In the genomic region with DNA sequence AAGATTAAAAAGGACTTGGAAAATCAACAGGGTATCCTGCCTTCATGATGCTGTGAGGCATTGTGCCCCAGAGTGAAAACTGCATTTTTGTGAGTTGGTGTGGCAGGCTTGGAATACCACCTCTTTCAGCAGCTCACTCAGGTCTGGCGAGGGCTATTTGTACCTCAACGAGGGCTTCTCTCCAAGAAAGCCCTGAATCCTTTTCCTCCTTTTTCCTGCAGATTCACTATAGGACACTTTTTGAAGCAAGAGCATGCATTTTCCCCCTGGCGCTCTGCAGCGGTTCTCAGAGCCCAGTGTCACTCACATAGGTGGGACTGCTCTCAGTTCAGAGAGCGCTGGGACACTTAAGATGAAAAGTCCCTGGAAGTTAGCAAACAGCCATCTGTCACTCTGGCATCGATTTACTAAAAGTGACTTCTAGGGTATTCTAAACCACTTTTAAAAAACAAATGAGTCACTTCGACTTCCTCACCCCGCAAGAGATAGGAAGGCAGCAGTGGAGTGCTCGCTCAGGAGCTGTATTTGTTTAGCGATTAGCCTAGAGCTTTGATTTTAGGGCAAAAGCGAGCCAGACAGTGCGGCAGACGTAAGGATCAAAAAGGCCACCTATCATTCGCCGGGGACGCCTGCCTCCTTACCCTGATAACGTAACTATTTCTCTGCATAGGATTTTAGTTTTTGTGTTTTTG, we compare ENCODE assay signal across 1 cellular context.
TF ChIP-seq lines count a peak whose summit lies in the region.

No MANE protein-coding gene starts in this region.

TF ChIP-seq in HepG2, 621 proteins besides CTCF, POLR2A, EP300 and RAD21 (continued from another document and continues in another):
- TF ChIP-seq, protein P1, sequence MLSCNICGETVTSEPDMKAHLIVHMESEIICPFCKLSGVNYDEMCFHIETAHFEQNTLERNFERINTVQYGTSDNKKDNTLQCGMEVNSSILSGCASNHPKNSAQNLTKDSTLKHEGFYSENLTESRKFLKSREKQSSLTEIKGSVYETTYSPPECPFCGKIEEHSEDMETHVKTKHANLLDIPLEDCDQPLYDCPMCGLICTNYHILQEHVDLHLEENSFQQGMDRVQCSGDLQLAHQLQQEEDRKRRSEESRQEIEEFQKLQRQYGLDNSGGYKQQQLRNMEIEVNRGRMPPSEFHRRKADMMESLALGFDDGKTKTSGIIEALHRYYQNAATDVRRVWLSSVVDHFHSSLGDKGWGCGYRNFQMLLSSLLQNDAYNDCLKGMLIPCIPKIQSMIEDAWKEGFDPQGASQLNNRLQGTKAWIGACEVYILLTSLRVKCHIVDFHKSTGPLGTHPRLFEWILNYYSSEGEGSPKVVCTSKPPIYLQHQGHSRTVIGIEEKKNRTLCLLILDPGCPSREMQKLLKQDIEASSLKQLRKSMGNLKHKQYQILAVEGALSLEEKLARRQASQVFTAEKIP (CRISPR knock-in tag; IDR thresholded peaks at IDR 0.05; ENCODE audit: borderline replicate concordance): no peak
- TF ChIP-seq ZNF773 (CRISPR knock-in tag; IDR thresholded peaks at IDR 0.05; ENCODE audit: borderline replicate concordance) (no peak), PTBP1 (IDR thresholded peaks at IDR 0.05; ENCODE audit: low read depth, low read length, poor library complexity, severe bottlenecking) (no peak), ZC3H13 (CRISPR knock-in tag; IDR thresholded peaks at IDR 0.05) (peak; percentile 23; the same call in 1 of the 2 replicates), POLR2AphosphoS2 (IDR thresholded peaks at IDR 0.05; ENCODE audit: low read depth, low read length) (no peak), KAT8 (CRISPR knock-in tag; IDR thresholded peaks at IDR 0.05) (no peak), HCFC1 (IDR thresholded peaks at IDR 0.05; ENCODE audit: low read depth, low read length) (no peak), CHCHD3 (CRISPR knock-in tag; IDR thresholded peaks at IDR 0.05) (no peak), ZSCAN31 (CRISPR knock-in tag; IDR thresholded peaks at IDR 0.05; ENCODE audit: low read depth) (no peak), IKZF4 (CRISPR knock-in tag; IDR thresholded peaks at IDR 0.05; ENCODE audit: borderline replicate concordance, low read depth, not compliant biosample characterization) (no peak), ZMYM3 (CRISPR knock-in tag; IDR thresholded peaks at IDR 0.05) (peak; percentile 50), SCMH1 (CRISPR knock-in tag; IDR thresholded peaks at IDR 0.05; ENCODE audit: borderline replicate concordance) (no peak), ISX (CRISPR knock-in tag; conservative IDR thresholded peaks at IDR 0.05) (no peak), HNF4G (IDR thresholded peaks at IDR 0.05; ENCODE audit: borderline replicate concordance, low read depth, low read length) (peak; percentile 39; the same call in 1 of the 2 replicates), HNF4G (CRISPR knock-in tag; IDR thresholded peaks at IDR 0.05; ENCODE audit: borderline replicate concordance, low read depth) (no peak), ZNF589 (CRISPR knock-in tag; conservative IDR thresholded peaks at IDR 0.05) (no peak), ZNF546 (CRISPR knock-in tag; conservative IDR thresholded peaks at IDR 0.05) (no peak), ELF3 (CRISPR knock-in tag; IDR thresholded peaks at IDR 0.05) (peak; percentile 81), ZBTB7A (CRISPR knock-in tag; IDR thresholded peaks at IDR 0.05) (no peak), MTA3 (CRISPR knock-in tag; IDR thresholded peaks at IDR 0.05) (no peak), NR2F1 (CRISPR knock-in tag; IDR thresholded peaks at IDR 0.05) (peak; percentile 46 to 76; a peak in 3 of 4 replicates)
- TF ChIP-seq, protein P2, sequence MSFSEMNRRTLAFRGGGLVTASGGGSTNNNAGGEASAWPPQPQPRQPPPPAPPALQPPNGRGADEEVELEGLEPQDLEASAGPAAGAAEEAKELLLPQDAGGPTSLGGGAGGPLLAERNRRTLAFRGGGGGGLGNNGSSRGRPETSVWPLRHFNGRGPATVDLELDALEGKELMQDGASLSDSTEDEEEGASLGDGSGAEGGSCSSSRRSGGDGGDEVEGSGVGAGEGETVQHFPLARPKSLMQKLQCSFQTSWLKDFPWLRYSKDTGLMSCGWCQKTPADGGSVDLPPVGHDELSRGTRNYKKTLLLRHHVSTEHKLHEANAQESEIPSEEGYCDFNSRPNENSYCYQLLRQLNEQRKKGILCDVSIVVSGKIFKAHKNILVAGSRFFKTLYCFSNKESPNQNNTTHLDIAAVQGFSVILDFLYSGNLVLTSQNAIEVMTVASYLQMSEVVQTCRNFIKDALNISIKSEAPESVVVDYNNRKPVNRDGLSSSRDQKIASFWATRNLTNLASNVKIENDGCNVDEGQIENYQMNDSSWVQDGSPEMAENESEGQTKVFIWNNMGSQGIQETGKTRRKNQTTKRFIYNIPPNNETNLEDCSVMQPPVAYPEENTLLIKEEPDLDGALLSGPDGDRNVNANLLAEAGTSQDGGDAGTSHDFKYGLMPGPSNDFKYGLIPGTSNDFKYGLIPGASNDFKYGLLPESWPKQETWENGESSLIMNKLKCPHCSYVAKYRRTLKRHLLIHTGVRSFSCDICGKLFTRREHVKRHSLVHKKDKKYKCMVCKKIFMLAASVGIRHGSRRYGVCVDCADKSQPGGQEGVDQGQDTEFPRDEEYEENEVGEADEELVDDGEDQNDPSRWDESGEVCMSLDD (CRISPR knock-in tag; IDR thresholded peaks at IDR 0.05; ENCODE audit: borderline replicate concordance): no peak; the same call in 1 of the 2 replicates
- TF ChIP-seq, protein P3, sequence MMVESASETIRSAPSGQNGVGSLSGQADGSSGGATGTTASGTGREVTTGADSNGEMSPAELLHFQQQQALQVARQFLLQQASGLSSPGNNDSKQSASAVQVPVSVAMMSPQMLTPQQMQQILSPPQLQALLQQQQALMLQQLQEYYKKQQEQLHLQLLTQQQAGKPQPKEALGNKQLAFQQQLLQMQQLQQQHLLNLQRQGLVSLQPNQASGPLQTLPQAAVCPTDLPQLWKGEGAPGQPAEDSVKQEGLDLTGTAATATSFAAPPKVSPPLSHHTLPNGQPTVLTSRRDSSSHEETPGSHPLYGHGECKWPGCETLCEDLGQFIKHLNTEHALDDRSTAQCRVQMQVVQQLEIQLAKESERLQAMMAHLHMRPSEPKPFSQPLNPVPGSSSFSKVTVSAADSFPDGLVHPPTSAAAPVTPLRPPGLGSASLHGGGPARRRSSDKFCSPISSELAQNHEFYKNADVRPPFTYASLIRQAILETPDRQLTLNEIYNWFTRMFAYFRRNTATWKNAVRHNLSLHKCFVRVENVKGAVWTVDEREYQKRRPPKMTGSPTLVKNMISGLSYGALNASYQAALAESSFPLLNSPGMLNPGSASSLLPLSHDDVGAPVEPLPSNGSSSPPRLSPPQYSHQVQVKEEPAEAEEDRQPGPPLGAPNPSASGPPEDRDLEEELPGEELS (CRISPR knock-in tag; IDR thresholded peaks at IDR 0.05): peak; percentile 90
- TF ChIP-seq, protein P4, sequence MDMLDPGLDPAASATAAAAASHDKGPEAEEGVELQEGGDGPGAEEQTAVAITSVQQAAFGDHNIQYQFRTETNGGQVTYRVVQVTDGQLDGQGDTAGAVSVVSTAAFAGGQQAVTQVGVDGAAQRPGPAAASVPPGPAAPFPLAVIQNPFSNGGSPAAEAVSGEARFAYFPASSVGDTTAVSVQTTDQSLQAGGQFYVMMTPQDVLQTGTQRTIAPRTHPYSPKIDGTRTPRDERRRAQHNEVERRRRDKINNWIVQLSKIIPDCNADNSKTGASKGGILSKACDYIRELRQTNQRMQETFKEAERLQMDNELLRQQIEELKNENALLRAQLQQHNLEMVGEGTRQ (IDR thresholded peaks at IDR 0.05; ENCODE audit: low read depth, low read length): no peak
- TF ChIP-seq, protein P4 (CRISPR knock-in tag; IDR thresholded peaks at IDR 0.05; ENCODE audit: borderline replicate concordance): no peak
- TF ChIP-seq, protein P5, sequence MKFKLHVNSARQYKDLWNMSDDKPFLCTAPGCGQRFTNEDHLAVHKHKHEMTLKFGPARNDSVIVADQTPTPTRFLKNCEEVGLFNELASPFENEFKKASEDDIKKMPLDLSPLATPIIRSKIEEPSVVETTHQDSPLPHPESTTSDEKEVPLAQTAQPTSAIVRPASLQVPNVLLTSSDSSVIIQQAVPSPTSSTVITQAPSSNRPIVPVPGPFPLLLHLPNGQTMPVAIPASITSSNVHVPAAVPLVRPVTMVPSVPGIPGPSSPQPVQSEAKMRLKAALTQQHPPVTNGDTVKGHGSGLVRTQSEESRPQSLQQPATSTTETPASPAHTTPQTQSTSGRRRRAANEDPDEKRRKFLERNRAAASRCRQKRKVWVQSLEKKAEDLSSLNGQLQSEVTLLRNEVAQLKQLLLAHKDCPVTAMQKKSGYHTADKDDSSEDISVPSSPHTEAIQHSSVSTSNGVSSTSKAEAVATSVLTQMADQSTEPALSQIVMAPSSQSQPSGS (CRISPR knock-in tag; IDR thresholded peaks at IDR 0.05): peak; percentile 59; the same call in 1 of the 2 replicates
- TF ChIP-seq, protein P6, sequence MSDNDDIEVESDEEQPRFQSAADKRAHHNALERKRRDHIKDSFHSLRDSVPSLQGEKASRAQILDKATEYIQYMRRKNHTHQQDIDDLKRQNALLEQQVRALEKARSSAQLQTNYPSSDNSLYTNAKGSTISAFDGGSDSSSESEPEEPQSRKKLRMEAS (IDR thresholded peaks at IDR 0.05): peak; percentile 48
- TF ChIP-seq, protein P7, sequence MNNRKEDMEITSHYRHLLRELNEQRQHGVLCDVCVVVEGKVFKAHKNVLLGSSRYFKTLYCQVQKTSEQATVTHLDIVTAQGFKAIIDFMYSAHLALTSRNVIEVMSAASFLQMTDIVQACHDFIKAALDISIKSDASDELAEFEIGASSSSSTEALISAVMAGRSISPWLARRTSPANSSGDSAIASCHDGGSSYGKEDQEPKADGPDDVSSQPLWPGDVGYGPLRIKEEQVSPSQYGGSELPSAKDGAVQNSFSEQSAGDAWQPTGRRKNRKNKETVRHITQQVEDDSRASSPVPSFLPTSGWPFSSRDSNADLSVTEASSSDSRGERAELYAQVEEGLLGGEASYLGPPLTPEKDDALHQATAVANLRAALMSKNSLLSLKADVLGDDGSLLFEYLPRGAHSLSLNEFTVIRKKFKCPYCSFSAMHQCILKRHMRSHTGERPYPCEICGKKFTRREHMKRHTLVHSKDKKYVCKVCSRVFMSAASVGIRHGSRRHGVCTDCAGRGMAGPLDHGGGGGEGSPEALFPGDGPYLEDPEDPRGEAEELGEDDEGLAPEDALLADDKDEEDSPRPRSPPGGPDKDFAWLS (CRISPR knock-in tag; IDR thresholded peaks at IDR 0.05; ENCODE audit: borderline replicate concordance): no peak
- TF ChIP-seq, protein P8, sequence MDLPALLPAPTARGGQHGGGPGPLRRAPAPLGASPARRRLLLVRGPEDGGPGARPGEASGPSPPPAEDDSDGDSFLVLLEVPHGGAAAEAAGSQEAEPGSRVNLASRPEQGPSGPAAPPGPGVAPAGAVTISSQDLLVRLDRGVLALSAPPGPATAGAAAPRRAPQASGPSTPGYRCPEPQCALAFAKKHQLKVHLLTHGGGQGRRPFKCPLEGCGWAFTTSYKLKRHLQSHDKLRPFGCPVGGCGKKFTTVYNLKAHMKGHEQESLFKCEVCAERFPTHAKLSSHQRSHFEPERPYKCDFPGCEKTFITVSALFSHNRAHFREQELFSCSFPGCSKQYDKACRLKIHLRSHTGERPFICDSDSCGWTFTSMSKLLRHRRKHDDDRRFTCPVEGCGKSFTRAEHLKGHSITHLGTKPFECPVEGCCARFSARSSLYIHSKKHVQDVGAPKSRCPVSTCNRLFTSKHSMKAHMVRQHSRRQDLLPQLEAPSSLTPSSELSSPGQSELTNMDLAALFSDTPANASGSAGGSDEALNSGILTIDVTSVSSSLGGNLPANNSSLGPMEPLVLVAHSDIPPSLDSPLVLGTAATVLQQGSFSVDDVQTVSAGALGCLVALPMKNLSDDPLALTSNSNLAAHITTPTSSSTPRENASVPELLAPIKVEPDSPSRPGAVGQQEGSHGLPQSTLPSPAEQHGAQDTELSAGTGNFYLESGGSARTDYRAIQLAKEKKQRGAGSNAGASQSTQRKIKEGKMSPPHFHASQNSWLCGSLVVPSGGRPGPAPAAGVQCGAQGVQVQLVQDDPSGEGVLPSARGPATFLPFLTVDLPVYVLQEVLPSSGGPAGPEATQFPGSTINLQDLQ (CRISPR knock-in tag; IDR thresholded peaks at IDR 0.05): no peak
- TF ChIP-seq, protein P9, sequence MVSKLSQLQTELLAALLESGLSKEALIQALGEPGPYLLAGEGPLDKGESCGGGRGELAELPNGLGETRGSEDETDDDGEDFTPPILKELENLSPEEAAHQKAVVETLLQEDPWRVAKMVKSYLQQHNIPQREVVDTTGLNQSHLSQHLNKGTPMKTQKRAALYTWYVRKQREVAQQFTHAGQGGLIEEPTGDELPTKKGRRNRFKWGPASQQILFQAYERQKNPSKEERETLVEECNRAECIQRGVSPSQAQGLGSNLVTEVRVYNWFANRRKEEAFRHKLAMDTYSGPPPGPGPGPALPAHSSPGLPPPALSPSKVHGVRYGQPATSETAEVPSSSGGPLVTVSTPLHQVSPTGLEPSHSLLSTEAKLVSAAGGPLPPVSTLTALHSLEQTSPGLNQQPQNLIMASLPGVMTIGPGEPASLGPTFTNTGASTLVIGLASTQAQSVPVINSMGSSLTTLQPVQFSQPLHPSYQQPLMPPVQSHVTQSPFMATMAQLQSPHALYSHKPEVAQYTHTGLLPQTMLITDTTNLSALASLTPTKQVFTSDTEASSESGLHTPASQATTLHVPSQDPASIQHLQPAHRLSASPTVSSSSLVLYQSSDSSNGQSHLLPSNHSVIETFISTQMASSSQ (IDR thresholded peaks at IDR 0.05; ENCODE audit: low read depth): no peak; the same call in 1 of the 2 replicates
- TF ChIP-seq, protein P9 (CRISPR knock-in tag; IDR thresholded peaks at IDR 0.05; ENCODE audit: borderline replicate concordance): peak; percentile 90
- TF ChIP-seq, protein P10, sequence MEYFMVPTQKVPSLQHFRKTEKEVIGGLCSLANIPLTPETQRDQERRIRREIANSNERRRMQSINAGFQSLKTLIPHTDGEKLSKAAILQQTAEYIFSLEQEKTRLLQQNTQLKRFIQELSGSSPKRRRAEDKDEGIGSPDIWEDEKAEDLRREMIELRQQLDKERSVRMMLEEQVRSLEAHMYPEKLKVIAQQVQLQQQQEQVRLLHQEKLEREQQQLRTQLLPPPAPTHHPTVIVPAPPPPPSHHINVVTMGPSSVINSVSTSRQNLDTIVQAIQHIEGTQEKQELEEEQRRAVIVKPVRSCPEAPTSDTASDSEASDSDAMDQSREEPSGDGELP (IDR thresholded peaks at IDR 0.05; ENCODE audit: borderline replicate concordance, low read depth): peak; percentile 47; the same call in 1 of the 2 replicates
